Comparison of ENCODE assay signal across 8 cellular contexts in the genomic region with DNA sequence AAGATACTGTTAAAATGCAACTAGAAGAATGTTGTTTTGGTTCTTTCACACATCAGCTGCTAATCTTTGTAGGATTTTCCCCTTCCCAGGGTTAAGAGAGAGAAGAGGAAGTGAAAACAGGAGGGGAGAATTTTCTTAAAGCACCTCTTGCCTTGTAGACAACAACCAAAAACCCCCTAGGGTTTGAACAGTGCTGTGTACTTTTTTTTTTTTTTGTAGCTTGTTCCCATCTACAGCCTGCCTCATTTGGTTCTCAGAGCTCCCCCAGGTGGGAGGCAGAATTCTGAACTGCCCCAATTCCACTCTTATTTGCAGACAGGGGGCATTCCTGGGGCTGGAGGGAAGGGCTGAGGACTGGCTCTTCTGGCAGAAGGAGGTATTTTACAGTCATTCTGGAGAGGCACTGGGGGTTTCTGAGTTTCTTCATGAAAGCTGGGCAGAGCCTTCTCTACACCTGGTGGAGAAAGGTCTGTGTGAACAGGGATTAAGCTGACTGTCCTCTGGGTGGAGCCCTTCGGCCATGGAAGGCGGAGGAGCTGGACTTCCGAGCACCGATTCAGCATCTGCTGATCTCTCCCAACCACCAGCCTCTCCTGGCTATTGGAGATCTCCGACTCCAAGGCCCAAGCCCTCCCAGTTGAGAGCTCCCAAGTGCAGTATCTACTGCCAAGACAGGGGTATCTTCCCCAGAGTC. TPM values are rescaled to one million over a fixed set of nuclear protein-coding genes. Genes with fewer than 3 reads are reported as not detected.
DNase-seq lines count a peak whose midpoint lies in the region; ATAC-seq, FAIRE-seq and TF ChIP-seq lines count a peak whose summit lies in the region.

No MANE protein-coding gene starts in this region.

- H3K36me3 ChIP-seq in SU-DHL-6 (ENCODE audit: low read length) = no peaks in the 10 kb centered on the region
- H3K36me3 ChIP-seq in H1 (ENCODE audit: control insufficient read depth in 2 of 4, insufficient read depth in 4 of 4, low read length in 3 of 4) = no peaks in the 10 kb centered on the region

- no peak overlapping the region for H3K56ac ChIP-seq in H1 (replicated peaks; ENCODE audit: insufficient read length, low read depth, low read length)

- intact Hi-C loops in activated naive CD4-positive, alpha-beta T cell treated with anti-CD3 and anti-CD28 coated beads for 36 hours (cut with micrococcal nuclease) = loop anchor here (1.0 to 2.0 kb wide), 9 partner anchors 10 to 257 kb away; no protein-coding TSS in a partner anchor
- intact Hi-C loops in natural killer cell (cut with micrococcal nuclease) = no loop called here

- TF ChIP-seq RAD21 in H1 (IDR thresholded peaks at IDR 0.05 in 1 of 2, conservative IDR thresholded peaks at IDR 0.05 in 1 of 2; ENCODE audit: low read depth in 2 of 2, low read length in 2 of 2) = peak; percentile 87 to 89

- H3K4ac ChIP-seq in H1 (replicated peaks; ENCODE audit: insufficient read length, low read depth, low read length) = no peak overlapping the region

- H3K18ac ChIP-seq in H1 (ENCODE audit: extremely low read depth, low read length) = no peak overlapping the region

- no peak overlapping the region for H2BK12ac ChIP-seq in H1 (ENCODE audit: low read depth, low read length)

- no peaks in the 10 kb centered on the region for H3K4me1 ChIP-seq in H1 (replicated peaks in 1 of 4; ENCODE audit: control insufficient read depth in 3 of 4, insufficient read depth in 4 of 4, low read length in 3 of 4)

- no peaks in the 10 kb centered on the region for H3K9me2 ChIP-seq in SU-DHL-6 (replicated peaks; ENCODE audit: insufficient read depth, low read length)

- no peak overlapping the region for H3K23ac ChIP-seq in H1 (ENCODE audit: insufficient read length)

- H4K20me1 ChIP-seq in SU-DHL-6 (ENCODE audit: low read depth, low read length) (no peaks in the 10 kb centered on the region), H1 (replicated peaks in 1 of 2; ENCODE audit: control insufficient read depth in 1 of 2, insufficient read depth in 2 of 2, low read length in 2 of 2) (no peaks in the 10 kb centered on the region)

- DNase-seq in activated naive CD4-positive, alpha-beta T cell treated with anti-CD3 and anti-CD28 coated beads for 36 hours = peak; percentile 84
- no peak for DNase-seq in activated naive CD4-positive, alpha-beta T cell treated with Interleukin-2 at 50 U/mL for 16 hours
- DNase-seq in HuH-7.5 (ENCODE audit: low spot score) (peak; percentile 67), H1 (ENCODE audit: low read depth in 1 of 2, low spot score in 2 of 2) (peak; percentile 49 to 77), natural killer cell (no peak), SKM-1 (lab: John Stamatoyannopoulos, UW; ENCODE audit: unreplicated experiment) (no peak)

- H2AK5ac ChIP-seq in H1 (ENCODE audit: low read depth, low read length) = no peak overlapping the region

- CTCF ChIA-PET in activated naive CD4-positive, alpha-beta T cell treated with anti-CD3 and anti-CD28 coated beads for 36 hours (lab: Charles Lee) = interaction anchor here (0.6 to 11.7 kb wide), 35 partner anchors 12 to 933 kb away, joined by 3 to 205 read pairs (median 4); partner anchors contain the start of genes CCR7, SMARCE1 and TOP2A
- CTCF ChIA-PET in H1 (lab: Charles Lee; ENCODE audit: partially characterized antibody) = interaction anchor here (0.6 to 4.4 kb wide), 36 partner anchors 11 to 1039 kb away, joined by 3 to 43 read pairs (median 4); partner anchors contain the start of gene KRT222

- no peaks in the 10 kb centered on the region for H3K27me3 Mint-ChIP-seq in activated naive CD4-positive, alpha-beta T cell treated with anti-CD3 and anti-CD28 coated beads for 36 hours (ENCODE audit: low read depth)
- peaks cover 0 to 15% of the 10 kb centered on the region in 2 donors for H3K27me3 Mint-ChIP-seq in natural killer cell (ENCODE audit: low read depth in 2 of 2)

- H2AFZ ChIP-seq in SU-DHL-6 (ENCODE audit: low read depth, low read length, severe bottlenecking) = no peak overlapping the region
- H2AFZ ChIP-seq in H1 (ENCODE audit: low read length) = peak overlapping the region; percentile 81

- no peaks in the 10 kb centered on the region for H3K9me3 ChIP-seq in SU-DHL-6 (ENCODE audit: insufficient read depth, low read length)
- H3K9me3 ChIP-seq in H1 (ENCODE audit: insufficient read depth in 2 of 2, low read depth in 1 of 2, low read length in 1 of 2) = no peaks in the 10 kb centered on the region

- no peaks in the 10 kb centered on the region for H3K79me1 ChIP-seq in H1 (ENCODE audit: low read depth, low read length)

- TF ChIP-seq POLR2A in H1 (IDR thresholded peaks at IDR 0.05; ENCODE audit: control extremely low read depth in 1 of 2, low read depth in 2 of 2, low read length in 2 of 2) = no peak

- no peak overlapping the region for H3K14ac ChIP-seq in H1 (ENCODE audit: insufficient read length)

- no peak for TF ChIP-seq EP300 in H1 (IDR thresholded peaks at IDR 0.05; ENCODE audit: borderline replicate concordance in 1 of 2, low read depth in 2 of 2, low read length in 2 of 2)

- H2BK5ac ChIP-seq in H1 (ENCODE audit: low read depth, low read length) = no peak overlapping the region

- ATAC-seq in GM21619 (IDR thresholded peaks at IDR 0.05; ENCODE audit: unreplicated experiment) = peak; percentile 53
- ATAC-seq in natural killer cell = peak in 2 of 3 donors; percentile 17 to 47

- no peak overlapping the region for H2BK15ac ChIP-seq in H1 (ENCODE audit: low read length)

- H3K9me3 Mint-ChIP-seq in activated naive CD4-positive, alpha-beta T cell treated with anti-CD3 and anti-CD28 coated beads for 36 hours = no peaks in the 10 kb centered on the region
- H3K9me3 Mint-ChIP-seq in natural killer cell = no peaks in the 10 kb centered on the region

- no peaks in the 10 kb centered on the region for H3K79me2 ChIP-seq in SU-DHL-6 (ENCODE audit: insufficient read depth, low read length)
- no peaks in the 10 kb centered on the region for H3K79me2 ChIP-seq in H1 (ENCODE audit: control insufficient read depth in 1 of 2, insufficient read depth in 2 of 2, low read length in 2 of 2)

- FAIRE-seq in H1 (lab: Jason Lieb, UNC) = no peak

- H3K9ac ChIP-seq in SU-DHL-6 (ENCODE audit: low read length) = no peak overlapping the region
- no peak overlapping the region for H3K9ac ChIP-seq in H1 (replicated peaks in 1 of 4; ENCODE audit: extremely low read depth in 1 of 4, low read depth in 3 of 4, low read length in 3 of 4)

- H3K27ac ChIP-seq in SU-DHL-6 (ENCODE audit: low read depth, low read length) = no peak overlapping the region
- no peak overlapping the region for H3K27ac ChIP-seq in H1 (ENCODE audit: low read depth, low read length)

- no peak overlapping the region for H4K8ac ChIP-seq in H1 (ENCODE audit: extremely low read depth, insufficient read depth, low read length)

- no peaks in the 10 kb centered on the region for H3K27me3 ChIP-seq in SU-DHL-6 (ENCODE audit: low read length)
- H3K27me3 ChIP-seq in H1 (replicated peaks in 1 of 4; ENCODE audit: control insufficient read depth in 3 of 4, extremely low read depth in 1 of 4, insufficient read depth in 3 of 4, low read length in 3 of 4) = no peaks in the 10 kb centered on the region

- H3K23me2 ChIP-seq in H1 (ENCODE audit: low read depth, low read length) = no peaks in the 10 kb centered on the region; the same call in 1 of the 2 replicates

- peaks cover 76% of the 10 kb centered on the region for H3K4me1 Mint-ChIP-seq in activated naive CD4-positive, alpha-beta T cell treated with anti-CD3 and anti-CD28 coated beads for 36 hours (ENCODE audit: low read depth)
- peaks cover 11% of the 10 kb centered on the region in 2 donors for H3K4me1 Mint-ChIP-seq in natural killer cell

- no peak overlapping the region for H3K4me3 ChIP-seq in SU-DHL-6 (ENCODE audit: insufficient read depth, low read length, poor library complexity, severe bottlenecking)
- H3K4me3 ChIP-seq in H1 (ENCODE audit: extremely low read depth in 1 of 4, insufficient read depth in 2 of 4, low read depth in 3 of 4, low read length in 4 of 4) = no peak overlapping the region

- H3F3A ChIP-seq in SU-DHL-6 (ENCODE audit: insufficient read depth) = no peaks in the 10 kb centered on the region; the same call in 1 of the 2 replicates

- TF ChIP-seq CTCF in SU-DHL-6 (IDR thresholded peaks at IDR 0.05; ENCODE audit: insufficient read depth, low read length, poor library complexity, severe bottlenecking) = peak; percentile 36
- peak; percentile 73 to 86 (median 74) for TF ChIP-seq CTCF in H1 (IDR thresholded peaks at IDR 0.05; ENCODE audit: control extremely low read depth in 1 of 3, insufficient read depth in 1 of 3, low read depth in 1 of 3, low read length in 3 of 3)
- TF ChIP-seq CTCF in natural killer cell (IDR thresholded peaks at IDR 0.05) = no peak

- peak overlapping the region; percentile 89 for H3K27ac Mint-ChIP-seq in activated naive CD4-positive, alpha-beta T cell treated with anti-CD3 and anti-CD28 coated beads for 36 hours
- peak overlapping the region in 1 of 2 donors; percentile 15 for H3K27ac Mint-ChIP-seq in natural killer cell

- no peak overlapping the region for H4K5ac ChIP-seq in H1 (ENCODE audit: insufficient read length, low read depth, low read length)

- H3K36me3 Mint-ChIP-seq in activated naive CD4-positive, alpha-beta T cell treated with anti-CD3 and anti-CD28 coated beads for 36 hours (ENCODE audit: low read depth) = no peaks in the 10 kb centered on the region
- H3K36me3 Mint-ChIP-seq in natural killer cell = no peaks in the 10 kb centered on the region

- POLR2A ChIA-PET in H1 (lab: Charles Lee; ENCODE audit: partially characterized antibody) = interaction anchor here (0.6 to 1.5 kb wide), 4 partner anchors 10 to 1074 kb away, joined by 3 to 4 read pairs (median 3); partner anchors contain the start of gene SMARCE1

- H3K4me2 ChIP-seq in SU-DHL-6 (ENCODE audit: low read depth, low read length, poor library complexity, severe bottlenecking) (no peak overlapping the region), H1 (ENCODE audit: insufficient read depth in 1 of 2, low read depth in 2 of 2, low read length in 2 of 2) (no peak overlapping the region)

- H4K91ac ChIP-seq in H1 (replicated peaks; ENCODE audit: insufficient read length, low read length) = no peak overlapping the region

- no peak overlapping the region for H2BK20ac ChIP-seq in H1 (ENCODE audit: low read length)

- H2BK120ac ChIP-seq in H1 (replicated peaks; ENCODE audit: low read depth, low read length) = no peak overlapping the region

- H3K4me3 Mint-ChIP-seq in activated naive CD4-positive, alpha-beta T cell treated with anti-CD3 and anti-CD28 coated beads for 36 hours = peak overlapping the region; percentile 13
- no peak overlapping the region for H3K4me3 Mint-ChIP-seq in natural killer cell

- WGBS in H1 (ENCODE audit: extremely low coverage in 1 of 2, insufficient coverage in 1 of 2, insufficient read length in 1 of 2, insufficient replicate concordance in 2 of 2, low coverage in 1 of 2, low lambda C conversion rate in 2 of 2, missing lambda C conversion rate in 1 of 2), 2 experiments = 54% methylated on average over 5 of the region's 5 CpGs; no CpG with 5 or more reads in 1 of the 2 experiments

RNA-seq across cellular contexts. Expression of gene SMARCE1, which starts 32.2 kb away (rescaled TPM):
- total RNA-seq in activated naive CD4-positive, alpha-beta T cell treated with anti-CD3 and anti-CD28 coated beads for 36 hours = 100 to 1,000 TPM; 102 to 112 TPM
- 131 and 142 TPM in 2 replicates for total RNA-seq in H1 (2021; fragmentation: NEBNext Ultra II Directional; extraction: Animal tissue kit (Norgen Biotek cat#: 25700))
- 20.2 and 30.7 TPM in 2 replicates for polyA plus RNA-seq in H1 (2011; rRNA removed)
- polyA plus RNA-seq in H1 (2011; cell fraction: cytosol; rRNA removed) = 50.9 TPM
- polyA plus RNA-seq in H1 (2011; cell fraction: nucleus; rRNA removed) = 21.9 TPM
- 115 to 150 TPM (median 137 TPM) in 4 replicates for polyA plus RNA-seq in H1 (2012, experiment 1 of 2)
- polyA plus RNA-seq in H1 (2012, experiment 2 of 2) = 13.7 TPM
- polyA plus RNA-seq in H1 (2013, experiment 1 of 2) = 98.1 TPM
- 101 TPM for polyA plus RNA-seq in H1 (2013, experiment 2 of 2)
- polyA minus RNA-seq in H1 (2011; rRNA and poly(A)+ RNA removed) = 32.3 and 46.0 TPM in 2 replicates
- polyA minus RNA-seq in H1 (2011; cell fraction: cytosol; rRNA and poly(A)+ RNA removed) = 32.1 TPM
- 83.3 TPM for polyA minus RNA-seq in H1 (2011; cell fraction: nucleus; rRNA and poly(A)+ RNA removed)
- 100 to 1,000 TPM in 2 of 3 donors, 10 to 100 TPM in 1; 87.8 to 102 (median 101) TPM for total RNA-seq in natural killer cell

RNA-seq across cellular contexts. Expression of gene KRT222, which starts 49.5 kb away (rescaled TPM):
- total RNA-seq in activated naive CD4-positive, alpha-beta T cell treated with anti-CD3 and anti-CD28 coated beads for 36 hours = not detected
- 0.61 and 0.75 TPM in 2 replicates for total RNA-seq in H1 (2021; fragmentation: NEBNext Ultra II Directional; extraction: Animal tissue kit (Norgen Biotek cat#: 25700))
- polyA plus RNA-seq in H1 (2011; rRNA removed) = 0.08 and 0.09 TPM in 2 replicates
- polyA plus RNA-seq in H1 (2011; cell fraction: cytosol; rRNA removed) = 0.21 TPM
- polyA plus RNA-seq in H1 (2011; cell fraction: nucleus; rRNA removed) = 0.07 TPM
- 0.10 to 0.93 TPM (median 0.25 TPM) in 3 of 4 replicates, not detected in the other for polyA plus RNA-seq in H1 (2012, experiment 1 of 2)
- not detected for polyA plus RNA-seq in H1 (2012, experiment 2 of 2)
- polyA plus RNA-seq in H1 (2013, experiment 1 of 2) = 0.85 TPM
- 0.72 TPM for polyA plus RNA-seq in H1 (2013, experiment 2 of 2)
- polyA minus RNA-seq in H1 (2011; rRNA and poly(A)+ RNA removed) = 0.29 TPM in 1 of 2 replicates, not detected in the other
- not detected for polyA minus RNA-seq in H1 (2011; cell fraction: cytosol; rRNA and poly(A)+ RNA removed)
- not detected for polyA minus RNA-seq in H1 (2011; cell fraction: nucleus; rRNA and poly(A)+ RNA removed)
- total RNA-seq in natural killer cell = not detected

RNA-seq across cellular contexts. Expression of gene CCR7, which starts 50.2 kb away (rescaled TPM):
- total RNA-seq in activated naive CD4-positive, alpha-beta T cell treated with anti-CD3 and anti-CD28 coated beads for 36 hours = 100 to 1,000 TPM; 150 to 156 TPM
- 0.17 TPM in 1 of 2 replicates, not detected in the other for total RNA-seq in H1 (2021; fragmentation: NEBNext Ultra II Directional; extraction: Animal tissue kit (Norgen Biotek cat#: 25700))
- 0.12 and 0.28 TPM in 2 replicates for polyA plus RNA-seq in H1 (2011; rRNA removed)
- polyA plus RNA-seq in H1 (2011; cell fraction: cytosol; rRNA removed) = 0.16 TPM
- polyA plus RNA-seq in H1 (2011; cell fraction: nucleus; rRNA removed) = 0.27 TPM
- polyA plus RNA-seq in H1 (2012, experiment 1 of 2) = 0.11 to 0.33 TPM in 2 of 4 replicates, not detected in the others
- polyA plus RNA-seq in H1 (2012, experiment 2 of 2) = 0.14 TPM
- 0.30 TPM for polyA plus RNA-seq in H1 (2013, experiment 1 of 2)
- 0.24 TPM for polyA plus RNA-seq in H1 (2013, experiment 2 of 2)
- not detected in 2 replicates for polyA minus RNA-seq in H1 (2011; rRNA and poly(A)+ RNA removed)
- not detected for polyA minus RNA-seq in H1 (2011; cell fraction: cytosol; rRNA and poly(A)+ RNA removed)
- not detected for polyA minus RNA-seq in H1 (2011; cell fraction: nucleus; rRNA and poly(A)+ RNA removed)
- 1 to 10 TPM; 3.2 to 8.0 (median 6.6) TPM for total RNA-seq in natural killer cell

Comparison
In these comparisons a context has a peak if more than half of its experiments do, and no peak if none do; other contexts are left out.
1. DNase-seq: peak in activated naive CD4-positive, alpha-beta T cell treated with anti-CD3 and anti-CD28 coated beads for 36 hours (single experiment), HuH-7.5 (single experiment) and H1 (2 of 2); none in activated naive CD4-positive, alpha-beta T cell treated with Interleukin-2 at 50 U/mL for 16 hours (single experiment), natural killer cell (single experiment) and SKM-1 (single experiment).
2. RNA of gene CCR7, which starts 50.2 kb away (total RNA-seq): 150 to 156 TPM in activated naive CD4-positive, alpha-beta T cell treated with anti-CD3 and anti-CD28 coated beads for 36 hours; 3.2 to 8.0 TPM in natural killer cell and 0.17 TPM in H1; every median in the first group is over 10 times any median in the second.